ENCODE assay signal across 23 cellular contexts in the genomic region with DNA sequence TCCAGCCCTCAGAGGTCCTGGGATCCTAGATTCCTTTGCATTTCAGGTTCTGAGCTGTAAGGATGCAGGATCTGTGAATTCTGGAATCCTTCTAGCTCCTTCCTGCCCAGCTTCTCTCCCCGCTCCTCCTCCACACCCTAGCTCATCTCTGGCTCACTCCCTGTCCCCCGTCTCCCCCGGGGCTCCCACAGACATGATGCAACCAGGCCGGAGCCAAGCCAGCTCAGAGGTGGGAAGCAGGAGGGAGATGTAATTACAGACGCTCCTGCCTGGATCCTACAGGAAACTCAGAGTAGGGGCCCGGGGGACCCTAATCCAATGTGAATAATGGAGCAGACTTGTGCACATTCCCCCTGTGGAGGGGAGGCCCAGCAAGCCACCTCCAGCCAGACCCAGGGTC. TPM values are rescaled to one million over a fixed set of nuclear protein-coding genes. Genes with fewer than 3 reads are reported as not detected.
DNase-seq lines count a peak whose midpoint lies in the region; ATAC-seq, FAIRE-seq and TF ChIP-seq lines count a peak whose summit lies in the region.
"Had no signal": no experiment of that assay in that cellular context is flagged by ENCODE, and none has a peak within 500 bp of the region (broad histone marks: within the 10 kb centered on the region; RNA-seq: fewer than 3 reads in every experiment).

No MANE protein-coding gene starts in this region.

- H3K27me3 ChIP-seq in psoas muscle (ENCODE audit: insufficient read depth in 3 of 3, low read length in 2 of 3), result peaks cover 0 to 41% (median 22%) of the 10 kb centered on the region in 3 donors
- H3K27me3 ChIP-seq: adrenal gland had no signal

- 45 to 51% (median 49%) methylated on average over 6 of the region's 6 CpGs for WGBS in psoas muscle, 3 donors

- no peaks in the 10 kb centered on the region for H3K9me3 ChIP-seq in psoas muscle
- H3K9me3 ChIP-seq: adrenal gland, colonic mucosa, thoracic aorta had no signal

- H3K4me1 ChIP-seq in psoas muscle, result peaks cover 9% of the 10 kb centered on the region

- TF ChIP-seq CTCF in psoas muscle (IDR thresholded peaks at IDR 0.05), result no peak

- no peak for ATAC-seq in psoas muscle
- no peak for ATAC-seq in HG02852 (IDR thresholded peaks at IDR 0.05; ENCODE audit: unreplicated experiment)
- ATAC-seq in GM19023 (IDR thresholded peaks at IDR 0.05; ENCODE audit: unreplicated experiment), result no peak
- ATAC-seq: esophagus mucosa, HepG2, Panc1 had no signal

- peak; percentile 39 for DNase-seq in D341Med (ENCODE audit: low spot score)
- DNase-seq in NCI-H69 (lab: John Stamatoyannopoulos, UW), result peak; percentile 23
- DNase-seq in fibroblast of gingiva (ENCODE audit: low read depth), result peak; percentile 42
- peak; percentile 77 to 82 for DNase-seq in psoas muscle
- no peak for DNase-seq in RCC 7860 (ENCODE audit: low spot score)
- DNase-seq in NCI-H1417 treated with DMSO at 0.1 percent for 48 hours (lab: John Stamatoyannopoulos, UW), result no peak
- DNase-seq: activated CD4-positive, alpha-beta T cell treated with anti-CD3 and anti-CD28 coated beads, Interleukin-2, amount 50 U/mL, for 1 hour; adrenal gland; colonic mucosa; DMS79; NCI-H1105; NCI-H526; occipital lobe; stimulated activated CD4-positive, alpha-beta T cell treated with anti-CD3 and anti-CD28 coated beads, Interleukin-12 subunit alpha, Interleukin-12 subunit beta, amount 100 ng/mL, for 4 hours had no signal

- no peak for FAIRE-seq in RCC 7860 (lab: Jason Lieb, UNC)
- FAIRE-seq: GM12891, HepG2 had no signal

- H3K4me3 ChIP-seq in psoas muscle, result no peak overlapping the region
- H3K4me3 ChIP-seq: adrenal gland, colonic mucosa, lung, thoracic aorta had no signal

- intact Hi-C loops in psoas muscle (cut with DNase I), result no loop called here

- no peak overlapping the region for H3K27ac ChIP-seq in psoas muscle
- H3K27ac ChIP-seq: colonic mucosa had no signal

- no peaks in the 10 kb centered on the region for H3K36me3 ChIP-seq in psoas muscle (ENCODE audit: insufficient read depth in 1 of 2, low read depth in 1 of 2)
- H3K36me3 ChIP-seq: adrenal gland, colonic mucosa, thoracic aorta had no signal

RNA-seq across cellular contexts. Expression of a gene that starts 4.5 kb away (rescaled TPM):
- total RNA-seq in psoas muscle, result not detected
- not detected for polyA plus RNA-seq in psoas muscle
- total RNA-seq: colonic mucosa, esophagus mucosa, HepG2, lung, occipital lobe, thoracic aorta had no signal
- polyA plus RNA-seq: adrenal gland, BJ, HepG2, lung had no signal

RNA-seq across cellular contexts. Expression of a gene that starts 6.6 kb away (rescaled TPM):
- total RNA-seq in psoas muscle, result 1 to 10 TPM in 3 of 4 donors, under 1 TPM in 1; 0.82 to 7.0 (median 2.3) TPM
- polyA plus RNA-seq in psoas muscle, result 1 to 10 TPM in 1 of 3 donors, under 1 TPM in 2; 0.74 to 1.2 (median 0.75) TPM
- total RNA-seq: HepG2, occipital lobe had no signal
- polyA plus RNA-seq: HepG2 had no signal

RNA-seq across cellular contexts. Expression of a gene that starts 29.5 kb away (rescaled TPM):
- total RNA-seq in psoas muscle, result 1 to 10 TPM in 3 of 4 donors, under 1 TPM in 1; 0.76 to 1.6 (median 1.1) TPM
- under 1 TPM; 0.44 to 0.66 (median 0.53) TPM for polyA plus RNA-seq in psoas muscle
- polyA plus RNA-seq: HepG2 had no signal

RNA-seq across cellular contexts. Expression of a gene that starts 30.4 kb away (rescaled TPM):
- 100 to 1,000 TPM; 142 to 192 (median 175) TPM for total RNA-seq in psoas muscle
- polyA plus RNA-seq in psoas muscle, result 100 to 1,000 TPM; 120 to 145 (median 124) TPM

Comparison
In these comparisons a context has a peak if more than half of its experiments do, and no peak if none do; other contexts are left out.
1. DNase-seq: peak in D341Med (single experiment), NCI-H69 (single experiment), fibroblast of gingiva (single experiment) and psoas muscle (2 of 2); none in RCC 7860 (single experiment) and NCI-H1417 treated with DMSO at 0.1 percent for 48 hours (single experiment).